Comparison of ENCODE assay signal across 8 cellular contexts in genomic region chr19:34428549-34429285, GRCh38. TPM values are rescaled to one million over a fixed set of nuclear protein-coding genes. Genes with fewer than 3 reads are reported as not detected.
DNase-seq lines count a peak whose midpoint lies in the region; ATAC-seq and TF ChIP-seq lines count a peak whose summit lies in the region.

No MANE protein-coding gene starts in this region.

- H3K27ac ChIP-seq in MM.1S (ENCODE audit: low read length), result peak overlapping the region; percentile 64
- H3K27ac ChIP-seq in osteoblast (ENCODE audit: low read depth, low read length), result peak overlapping the region; percentile 73

- H3K4me3 ChIP-seq in MM.1S (ENCODE audit: low read length) (peak overlapping the region; percentile 81), osteoblast (ENCODE audit: insufficient read depth, low read length) (peak overlapping the region; percentile 75)

- H3K9me2 ChIP-seq in MM.1S (replicated peaks; ENCODE audit: insufficient read depth, low read length), result no peaks in the 10 kb centered on the region

- peak overlapping the region; percentile 98 for H3K9ac ChIP-seq in MM.1S (ENCODE audit: low read length)

- H3K4me2 ChIP-seq in MM.1S (ENCODE audit: low read depth, low read length) (peak overlapping the region; percentile 98), osteoblast (ENCODE audit: insufficient read depth, low read length) (peak overlapping the region; percentile 100)

- H3K79me2 ChIP-seq in MM.1S (ENCODE audit: low read length) (peaks cover 59% of the 10 kb centered on the region), osteoblast (ENCODE audit: insufficient read depth, low read length) (peaks cover 59% of the 10 kb centered on the region)

- peak overlapping the region; percentile 100 for H2AFZ ChIP-seq in MM.1S (ENCODE audit: low read length)
- peak overlapping the region; percentile 82 for H2AFZ ChIP-seq in osteoblast (ENCODE audit: low read length)

- H3K9me3 ChIP-seq in MM.1S (replicated peaks; ENCODE audit: insufficient read depth, low read length) (no peaks in the 10 kb centered on the region), osteoblast (ENCODE audit: low read depth, low read length) (no peaks in the 10 kb centered on the region)

- peak; percentile 32 for DNase-seq in NCI-H510A treated with DMSO at 0.1 percent for 48 hours (lab: John Stamatoyannopoulos, UW)
- no peak for DNase-seq in NCI-H510A (lab: John Stamatoyannopoulos, UW)
- peak; percentile 32 for DNase-seq in HCEC 1CT
- DNase-seq in MM.1S, result peak; percentile 41
- DNase-seq in activated gamma-delta T cell (lab: John Stamatoyannopoulos, UW), result peak; percentile 10
- DNase-seq in glomerular visceral epithelial cell (ENCODE audit: extremely low spot score), result peak; percentile 31
- peak; percentile 92 for DNase-seq in osteoblast (ENCODE audit: insufficient read length, low spot score, missing footprints)

- no peak for ATAC-seq in HG03378 (IDR thresholded peaks at IDR 0.05; ENCODE audit: unreplicated experiment)

- no peaks in the 10 kb centered on the region for H3K27me3 ChIP-seq in MM.1S (replicated peaks; ENCODE audit: insufficient read depth, low read length)
- H3K27me3 ChIP-seq in osteoblast (ENCODE audit: insufficient read depth, low read length), result no peaks in the 10 kb centered on the region

- peaks cover 9% of the 10 kb centered on the region; the same call in 1 of the 2 replicates for H3K36me3 ChIP-seq in MM.1S (replicated peaks; ENCODE audit: insufficient read depth, low read length)
- peaks cover 20% of the 10 kb centered on the region for H3K36me3 ChIP-seq in osteoblast (ENCODE audit: insufficient read depth, low read length)

- peaks cover 41% of the 10 kb centered on the region for H4K20me1 ChIP-seq in MM.1S (ENCODE audit: insufficient read depth, low read length)
- peaks cover 44% of the 10 kb centered on the region for H4K20me1 ChIP-seq in osteoblast (ENCODE audit: insufficient read depth, low read length)

- peaks cover 8% of the 10 kb centered on the region for H3K4me1 ChIP-seq in MM.1S (ENCODE audit: low read length)
- peaks cover 29% of the 10 kb centered on the region for H3K4me1 ChIP-seq in osteoblast (ENCODE audit: insufficient read depth, low read length)

- H3F3A ChIP-seq in MM.1S (ENCODE audit: insufficient read depth, low read length), result peaks cover 23% of the 10 kb centered on the region

- TF ChIP-seq CTCF in MM.1S (IDR thresholded peaks at IDR 0.05; ENCODE audit: low read length), result no peak
- TF ChIP-seq CTCF in osteoblast (IDR thresholded peaks at IDR 0.05; ENCODE audit: extremely low read depth, low read depth, low read length), result no peak

RNA-seq across cellular contexts. Expression of gene UBA2, which starts 0.5 kb away (rescaled TPM):
- 112 and 121 TPM in 2 replicates for total RNA-seq in osteoblast

RNA-seq across cellular contexts. Expression of gene PDCD2L, which starts 24.5 kb away (rescaled TPM):
- total RNA-seq in osteoblast, result 9.4 and 10.5 TPM in 2 replicates

RNA-seq across cellular contexts. Expression of gene WTIP, which starts 52.8 kb away (rescaled TPM):
- total RNA-seq in osteoblast, result 38.7 and 43.9 TPM in 2 replicates
